31 cellular contexts compared by ENCODE assay signal in the genomic region with DNA sequence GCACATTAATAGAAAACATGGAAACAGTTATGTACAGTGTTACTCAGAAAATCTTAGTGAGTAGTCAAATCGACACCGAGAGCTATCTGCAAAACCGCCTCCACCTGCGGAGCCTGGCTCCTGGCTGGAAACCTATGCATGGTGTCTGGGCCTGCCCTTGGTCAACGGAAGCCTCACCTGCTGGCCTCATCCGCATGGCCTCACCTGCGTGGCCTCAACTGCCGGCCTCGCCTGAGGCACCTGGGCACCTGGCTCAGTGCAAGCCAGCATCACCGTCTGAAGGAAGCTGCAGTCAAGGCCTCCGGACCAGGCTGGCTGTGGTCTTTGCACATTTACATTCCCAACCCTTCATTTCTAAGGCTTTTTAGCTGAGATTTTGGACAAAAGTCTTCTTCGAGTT.
DNase-seq lines count a peak whose midpoint lies in the region; ATAC-seq and TF ChIP-seq lines count a peak whose summit lies in the region.
"Had no signal": no experiment of that assay in that cellular context is flagged by ENCODE, and none has a peak within 500 bp of the region (broad histone marks: within the 10 kb centered on the region; RNA-seq: fewer than 3 reads in every experiment).

No MANE protein-coding gene starts in this region.

- no peak overlapping the region for H2BK120ac ChIP-seq in H9 (ENCODE audit: low read depth, low read length, poor library complexity, severe bottlenecking)

- H3K4me3 ChIP-seq in aorta (ENCODE audit: low read length in 2 of 2) = no peak overlapping the region
- H3K4me3 ChIP-seq: A549; BLaER1; BLaER1 treated with 17β-estradiol and CSF1 and Interleukin-3, amounts not matched to agents 10 nM and 100 nM had no signal

- H3K4me1 Mint-ChIP-seq in H9 = no peaks in the 10 kb centered on the region
- H3K4me1 Mint-ChIP-seq: B cell; CD14-positive monocyte; CD4-positive, alpha-beta memory T cell; CD4-positive, CD25-positive, alpha-beta regulatory T cell; CD8-positive, alpha-beta memory T cell had no signal

- no peak overlapping the region for H3K18ac ChIP-seq in H9 (ENCODE audit: insufficient read length, low read depth, low read length)

- H3K79me2 ChIP-seq in H9 (ENCODE audit: insufficient read depth, low read length) = no peaks in the 10 kb centered on the region

- no peak overlapping the region for H4K8ac ChIP-seq in H9 (replicated peaks; ENCODE audit: insufficient read length, low read depth, low read length)

- H4K20me1 ChIP-seq in H9 (ENCODE audit: control insufficient read depth, insufficient read depth, insufficient read length) = no peaks in the 10 kb centered on the region
- H4K20me1 ChIP-seq: BLaER1; BLaER1 treated with 17β-estradiol and CSF1 and Interleukin-3, amounts not matched to agents 10 nM and 100 nM had no signal

- no peak for DNase-seq in H9
- DNase-seq in aorta = no peak
- no peak for DNase-seq in activated gamma-delta T cell treated with Interleukin-2 at 50 U/mL for 16 hours
- DNase-seq in SW480 (ENCODE audit: low spot score) = no peak
- DNase-seq: 8988T; ACHN; AML-193; BE2C; C1 segment of cervical spinal cord; Caco-2; Calu3; CD4-positive, alpha-beta memory T cell; CD4-positive, alpha-beta T cell; CD4-positive, CD25-positive, alpha-beta regulatory T cell; CD8-positive, alpha-beta memory T cell; CD8-positive, alpha-beta T cell; COR-L47; DMS 273 treated with DMSO at 0.1 percent for 48 hours; DMS153; DMS53; DMS79; DMS79 treated with DMSO at 0.1 percent for 48 hours; DND-41; EL had no signal

- H3T11ph ChIP-seq in H9 (ENCODE audit: low read length) = no peak overlapping the region

- no peak overlapping the region for H2BK20ac ChIP-seq in H9 (ENCODE audit: low read depth, low read length, poor library complexity, severe bottlenecking)

- H3K36me3 ChIP-seq in aorta (ENCODE audit: control insufficient read depth in 1 of 2, insufficient read depth in 2 of 2, low read length in 1 of 2) = no peaks in the 10 kb centered on the region
- H3K36me3 ChIP-seq: BE2C; BLaER1; BLaER1 treated with 17β-estradiol and CSF1 and Interleukin-3, amounts not matched to agents 10 nM and 100 nM had no signal

- no peak overlapping the region for H3K23ac ChIP-seq in H9 (ENCODE audit: insufficient read length, low read depth, low read length)

- peaks cover 0 to 2% of the 10 kb centered on the region in 2 experiments; a peak in 2 of 5 replicates for H3K9me3 Mint-ChIP-seq in H9

- no peak overlapping the region for H2BK12ac ChIP-seq in H9 (ENCODE audit: insufficient read length, low read depth, low read length)

- H3K36me3 Mint-ChIP-seq in H9 (ENCODE audit: insufficient read depth in 1 of 3, low read depth in 3 of 3) = peaks cover 0 to 2% (median 0%) of the 10 kb centered on the region in 3 experiments; a peak in 1 of 7 replicates
- H3K36me3 Mint-ChIP-seq: CD14-positive monocyte; CD4-positive, alpha-beta memory T cell; CD8-positive, alpha-beta memory T cell; CD8-positive, alpha-beta T cell had no signal

- H3K27ac ChIP-seq in H9 (ENCODE audit: insufficient read length, low read depth, low read length) = no peak overlapping the region
- H3K27ac ChIP-seq in aorta (ENCODE audit: low read depth in 1 of 2, low read length in 2 of 2) = no peak overlapping the region
- H3K27ac ChIP-seq: 22Rv1; A549; BLaER1; BLaER1 treated with 17β-estradiol and CSF1 and Interleukin-3, amounts not matched to agents 10 nM and 100 nM; C4-2B had no signal

- H2BK5ac ChIP-seq in H9 (ENCODE audit: insufficient read length, low read length) = no peak overlapping the region

- H2AK5ac ChIP-seq in H9 (ENCODE audit: insufficient read length, low read length) = no peak overlapping the region

- H4K91ac ChIP-seq in H9 (ENCODE audit: insufficient read length, low read depth, low read length) = no peak overlapping the region

- H2AFZ ChIP-seq in H9 (ENCODE audit: low read length) = no peak overlapping the region

- H2BK15ac ChIP-seq in H9 (ENCODE audit: low read depth, low read length) = no peak overlapping the region

- no peak overlapping the region for H3K27ac Mint-ChIP-seq in H9
- H3K27ac Mint-ChIP-seq: B cell; CD14-positive monocyte; CD4-positive, alpha-beta memory T cell; CD4-positive, alpha-beta T cell; CD4-positive, CD25-positive, alpha-beta regulatory T cell; CD8-positive, alpha-beta memory T cell; CD8-positive, alpha-beta T cell had no signal

- no peak for TF ChIP-seq CTCF in H9 (conservative IDR thresholded peaks at IDR 0.05)

- no peak overlapping the region for H3K9ac ChIP-seq in H9 (ENCODE audit: extremely low read depth, insufficient read length, low read length)
- H3K9ac ChIP-seq: BLaER1; BLaER1 treated with 17β-estradiol and CSF1 and Interleukin-3, amounts not matched to agents 10 nM and 100 nM had no signal

- no peak overlapping the region for H4K5ac ChIP-seq in H9 (ENCODE audit: insufficient read length, low read depth, low read length)

- H3K9me3 ChIP-seq in H9 (ENCODE audit: control insufficient read depth, low read depth, low read length) (no peaks in the 10 kb centered on the region), aorta (ENCODE audit: control insufficient read depth, low read length) (no peaks in the 10 kb centered on the region)
- H3K9me3 ChIP-seq: A549; BE2C; BLaER1; BLaER1 treated with 17β-estradiol and CSF1 and Interleukin-3, amounts not matched to agents 10 nM and 100 nM; Caco-2 had no signal

- H3K27me3 Mint-ChIP-seq in H9 (ENCODE audit: low read depth) = no peaks in the 10 kb centered on the region; the same call in 1 of the 2 replicates
- H3K27me3 Mint-ChIP-seq: B cell; CD4-positive, alpha-beta memory T cell; CD4-positive, alpha-beta T cell; CD4-positive, CD25-positive, alpha-beta regulatory T cell; CD8-positive, alpha-beta memory T cell had no signal

- intact Hi-C loops in aorta (cut with DNase I) = no loop called here

- peak; percentile 52 for ATAC-seq in aorta (ENCODE audit: low FRiP score)
- ATAC-seq: A549; CD8-positive, alpha-beta T cell had no signal

- H3K4me1 ChIP-seq in H9 (ENCODE audit: insufficient read depth, low read length) = no peaks in the 10 kb centered on the region
- no peaks in the 10 kb centered on the region for H3K4me1 ChIP-seq in aorta (ENCODE audit: control insufficient read depth in 1 of 2, insufficient read depth in 2 of 2, low read length in 2 of 2)
- H3K4me1 ChIP-seq: A549; BE2C; BLaER1; BLaER1 treated with 17β-estradiol and CSF1 and Interleukin-3, amounts not matched to agents 10 nM and 100 nM; Caco-2 had no signal

- no peak overlapping the region for H3K56ac ChIP-seq in H9 (ENCODE audit: insufficient read length, low read depth, low read length)

- no peaks in the 10 kb centered on the region for H3K23me2 ChIP-seq in H9 (ENCODE audit: insufficient read length, low read depth, low read length, poor library complexity, severe bottlenecking)

- peak overlapping the region; percentile 19; the same call in 1 of the 2 replicates for H3K14ac ChIP-seq in H9 (ENCODE audit: insufficient read depth, low read length)

- no CpG with 5 or more reads among the region's 12 CpGs for WGBS in H9 (ENCODE audit: extremely low coverage, insufficient read length, low lambda C conversion rate)
- 91 to 95% methylated on average over 12 of the region's 12 CpGs for WGBS in aorta, 2 donors

- no peak overlapping the region for H3K4ac ChIP-seq in H9 (ENCODE audit: low read depth, low read length)

- H3K4me3 Mint-ChIP-seq in H9 = no peak overlapping the region
- H3K4me3 Mint-ChIP-seq: B cell; CD14-positive monocyte; CD4-positive, alpha-beta memory T cell; CD4-positive, alpha-beta T cell; CD4-positive, CD25-positive, alpha-beta regulatory T cell; CD8-positive, alpha-beta memory T cell; CD8-positive, alpha-beta T cell had no signal

- no peak overlapping the region for H3K4me2 ChIP-seq in H9 (ENCODE audit: insufficient read depth, insufficient read length, low read length)
- H3K4me2 ChIP-seq: A549; BLaER1; BLaER1 treated with 17β-estradiol and CSF1 and Interleukin-3, amounts not matched to agents 10 nM and 100 nM had no signal

- H3K79me1 ChIP-seq in H9 (ENCODE audit: insufficient read depth, low read depth, low read length, poor library complexity, severe bottlenecking) = no peaks in the 10 kb centered on the region

- H3K27me3 ChIP-seq in H9 (ENCODE audit: insufficient read depth, low read length) (no peaks in the 10 kb centered on the region), aorta (ENCODE audit: control insufficient read depth in 1 of 2, insufficient read depth in 2 of 2, low read length in 1 of 2) (no peaks in the 10 kb centered on the region)
- H3K27me3 ChIP-seq: BE2C; BLaER1; BLaER1 treated with 17β-estradiol and CSF1 and Interleukin-3, amounts not matched to agents 10 nM and 100 nM had no signal
